ENCODE assay signal across 9 cellular contexts in the genomic region with DNA sequence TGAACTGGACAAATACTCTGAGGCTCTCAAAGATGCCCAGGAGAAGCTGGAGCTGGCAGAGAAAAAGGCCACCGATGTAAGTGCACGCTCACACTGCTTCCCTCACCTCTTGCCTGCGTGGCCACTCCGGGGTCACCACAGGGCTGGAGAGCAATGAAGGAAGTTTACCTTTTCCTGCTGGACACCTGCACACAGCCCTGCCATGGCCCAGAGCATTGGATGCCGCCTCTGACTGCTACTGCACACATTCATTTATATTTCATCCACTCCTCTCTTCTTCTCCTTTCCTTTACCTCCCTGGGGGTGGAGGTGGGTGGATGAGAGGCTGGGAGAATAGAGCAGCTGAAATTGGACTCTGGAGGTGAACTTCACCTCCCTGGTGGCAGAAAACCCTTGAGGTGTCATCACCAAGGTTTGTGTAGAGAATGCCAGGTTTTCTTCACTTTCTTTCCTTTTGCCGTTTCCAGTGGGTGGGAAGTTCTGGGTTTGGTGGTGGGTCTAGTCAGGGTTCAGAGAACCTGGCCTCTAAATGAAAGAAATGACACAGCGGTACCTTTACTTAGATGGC. TPM values are rescaled to one million over a fixed set of nuclear protein-coding genes. Genes with fewer than 3 reads are reported as not detected.
DNase-seq lines count a peak whose midpoint lies in the region; ATAC-seq, FAIRE-seq and TF ChIP-seq lines count a peak whose summit lies in the region.
"Had no signal": no experiment of that assay in that cellular context is flagged by ENCODE, and none has a peak within 500 bp of the region (broad histone marks: within the 10 kb centered on the region; RNA-seq: fewer than 3 reads in every experiment).

No MANE protein-coding gene starts in this region.

- H3K9me3 Mint-ChIP-seq in CD8-positive, alpha-beta memory T cell: no peaks in the 10 kb centered on the region

- H3K36me3 ChIP-seq in CD8-positive, alpha-beta memory T cell (ENCODE audit: insufficient read depth, low read length): no peaks in the 10 kb centered on the region
- H3K36me3 ChIP-seq in SK-N-MC (ENCODE audit: insufficient read depth, low read length): no peaks in the 10 kb centered on the region
- no peaks in the 10 kb centered on the region for H3K36me3 ChIP-seq in pancreas

- H3K9ac ChIP-seq in SK-N-MC (ENCODE audit: insufficient read length): no peak overlapping the region

- peaks cover 55% of the 10 kb centered on the region for H3K27me3 ChIP-seq in CD8-positive, alpha-beta memory T cell (ENCODE audit: insufficient read depth, low read length, poor library complexity, severe bottlenecking)
- no peaks in the 10 kb centered on the region for H3K27me3 ChIP-seq in pancreas

- 26 to 47% methylated on average over 7 of the region's 7 CpGs for WGBS in pancreas, 2 donors

- peaks cover 0 to 4% (median 0%) of the 10 kb centered on the region in 3 donors for H3K36me3 Mint-ChIP-seq in CD8-positive, alpha-beta memory T cell

- POLR2A ChIA-PET in CD8-positive, alpha-beta memory T cell (lab: Charles Lee): no interaction called here

- TF ChIP-seq CTCF in foreskin fibroblast (IDR thresholded peaks at IDR 0.05; ENCODE audit: low read depth, low read length): no peak
- TF ChIP-seq CTCF in pancreas (IDR thresholded peaks at IDR 0.05): no peak

- ATAC-seq in pancreas (no peak), GM19397 (IDR thresholded peaks at IDR 0.05; ENCODE audit: unreplicated experiment) (no peak), GM18517 (IDR thresholded peaks at IDR 0.05; ENCODE audit: unreplicated experiment) (no peak)

- H3K4me3 Mint-ChIP-seq in CD8-positive, alpha-beta memory T cell: peak overlapping the region in 4 of 7 donors; percentile 12 to 65 (median 36)

- H3K4me1 Mint-ChIP-seq in CD8-positive, alpha-beta memory T cell: peaks cover 16 to 36% (median 22%) of the 10 kb centered on the region in 3 donors

- intact Hi-C loops in pancreas (cut with DNase I): loop anchor here in 1 of 3 donors (10.0 kb wide), 1 partner anchor 139 kb away; no protein-coding TSS in a partner anchor

- no peak overlapping the region for H3K27ac ChIP-seq in CD8-positive, alpha-beta memory T cell (ENCODE audit: low read depth, low read length)
- no peak overlapping the region for H3K27ac ChIP-seq in SK-N-MC
- peak overlapping the region in 2 of 4 donors; percentile 88 to 93 for H3K27ac ChIP-seq in pancreas

- no peak overlapping the region for H3K4me3 ChIP-seq in CD8-positive, alpha-beta memory T cell (ENCODE audit: low read length)
- H3K4me3 ChIP-seq in SK-N-MC: peak overlapping the region; percentile 68
- peak overlapping the region; percentile 75 to 95 for H3K4me3 ChIP-seq in foreskin fibroblast (ENCODE audit: low read depth in 1 of 2, low read length in 2 of 2)
- peak overlapping the region; percentile 24 to 99 (median 69) for H3K4me3 ChIP-seq in pancreas

- CTCF ChIA-PET in CD8-positive, alpha-beta memory T cell (lab: Charles Lee): interaction anchor here (1.1 to 5.4 kb wide), 2 partner anchors 49 to 358 kb away, joined by 3 to 73 read pairs; no protein-coding TSS in a partner anchor

- no peak overlapping the region for H3K27ac Mint-ChIP-seq in CD8-positive, alpha-beta memory T cell

- H3K4me1 ChIP-seq in CD8-positive, alpha-beta memory T cell (ENCODE audit: insufficient read depth, low read length): peaks cover 12% of the 10 kb centered on the region
- peaks cover 0 to 15% (median 9%) of the 10 kb centered on the region in 3 donors for H3K4me1 ChIP-seq in pancreas

- H3K9me3 ChIP-seq in CD8-positive, alpha-beta memory T cell (ENCODE audit: low read length): no peaks in the 10 kb centered on the region
- no peaks in the 10 kb centered on the region for H3K9me3 ChIP-seq in SK-N-MC (ENCODE audit: low read depth, low read length)
- H3K9me3 ChIP-seq in pancreas: no peaks in the 10 kb centered on the region

- H3K27me3 Mint-ChIP-seq in CD8-positive, alpha-beta memory T cell: peaks cover 54 to 68% of the 10 kb centered on the region in 2 donors

- no peak for FAIRE-seq in pancreas (lab: Jason Lieb, UNC)

- DNase-seq in CD8-positive, alpha-beta memory T cell: no peak
- DNase-seq in SK-N-MC (ENCODE audit: low read depth, low spot score) (no peak), foreskin fibroblast (no peak), pancreas (no peak), NCI-H524 (lab: John Stamatoyannopoulos, UW) (no peak), globus pallidus (ENCODE audit: low spot score) (no peak)
- DNase-seq: NCI-H1417 treated with DMSO at 0.1 percent for 48 hours had no signal

RNA-seq across cellular contexts. Expression of a gene that starts 1.6 kb away (rescaled TPM):
- 1 to 10 TPM; 9.4 to 9.9 TPM for total RNA-seq in CD8-positive, alpha-beta memory T cell
- polyA plus RNA-seq in CD8-positive, alpha-beta memory T cell: 8.3 TPM
- total RNA-seq in pancreas: 100 to 1,000 TPM; 114 to 359 (median 249) TPM
- 100 to 1,000 TPM; 304 to 482 TPM for polyA plus RNA-seq in pancreas

Comparison
In these comparisons a context has a peak if more than half of its experiments do, and no peak if none do; other contexts are left out.
1. RNA of a gene that starts 1.6 kb away (total RNA-seq): 114 to 359 TPM in pancreas; 9.4 to 9.9 TPM in CD8-positive, alpha-beta memory T cell; every median in the first group is over 10 times any median in the second.